Comparison of ENCODE assay signal across 8 cellular contexts in the genomic region with DNA sequence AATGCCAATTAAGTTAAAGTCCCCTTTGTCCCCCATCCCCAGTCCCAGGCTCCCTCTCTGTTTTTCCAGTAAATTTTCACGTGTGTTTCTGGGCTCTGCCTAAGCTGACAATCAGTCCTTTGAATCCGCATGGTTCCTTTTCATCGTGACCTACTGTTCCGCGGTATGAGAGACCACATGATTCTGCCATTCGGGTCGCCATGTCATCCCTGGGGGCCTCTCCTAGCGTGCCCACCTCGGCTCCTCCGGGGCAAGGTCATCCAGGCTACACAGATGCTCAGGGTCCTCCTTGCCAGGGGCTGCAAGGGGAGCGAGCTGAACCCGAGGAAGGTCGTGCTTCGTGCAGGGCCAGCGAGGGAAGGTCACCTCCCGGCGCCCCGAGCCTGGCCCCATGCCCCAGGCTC.
DNase-seq lines count a peak whose midpoint lies in the region; ATAC-seq and TF ChIP-seq lines count a peak whose summit lies in the region.

No MANE protein-coding gene starts in this region.

- H3K4me1 Mint-ChIP-seq in endothelial cell (ENCODE audit: unreplicated experiment): peaks cover 13% of the 10 kb centered on the region
- H3K4me1 Mint-ChIP-seq in natural killer cell: peaks cover 9 to 17% of the 10 kb centered on the region in 2 donors

- H3K9me3 Mint-ChIP-seq in endothelial cell (ENCODE audit: unreplicated experiment) (no peaks in the 10 kb centered on the region), natural killer cell (no peaks in the 10 kb centered on the region)

- H3K36me3 ChIP-seq in HEK293 (ENCODE audit: control insufficient read depth in 2 of 2, insufficient read depth in 1 of 2, low read length in 2 of 2) (no peaks in the 10 kb centered on the region), RWPE2 (ENCODE audit: low read depth) (no peaks in the 10 kb centered on the region)

- TF ChIP-seq CTCF in HEK293 (tag by site-specific recombination; IDR thresholded peaks at IDR 0.05): no peak
- no peak for TF ChIP-seq CTCF in RWPE2 (IDR thresholded peaks at IDR 0.05; ENCODE audit: poor library complexity, severe bottlenecking)
- TF ChIP-seq CTCF in endothelial cell (IDR thresholded peaks at IDR 0.05; ENCODE audit: unreplicated experiment): no peak
- TF ChIP-seq CTCF in natural killer cell (IDR thresholded peaks at IDR 0.05): no peak

- POLR2A ChIA-PET in HEK293 (lab: Yijun Ruan, JAX): interaction anchor here (0.7 to 1.6 kb wide), 5 partner anchors 9 to 353 kb away, joined by 3 to 4 read pairs (median 3); a partner anchor contains a TSS

- DNase-seq in NOMO-1 treated with DMSO at 0.1 percent for 48 hours (lab: John Stamatoyannopoulos, UW; ENCODE audit: unreplicated experiment): peak; percentile 38
- DNase-seq in NOMO-1 treated with dmso at 0.1 percent for 144 hours (lab: John Stamatoyannopoulos, UW; ENCODE audit: unreplicated experiment): no peak
- DNase-seq in RWPE2 (ENCODE audit: low spot score): no peak
- no peak for DNase-seq in endothelial cell (ENCODE audit: low spot score)
- no peak for DNase-seq in natural killer cell
- DNase-seq in NCI-H128 (lab: John Stamatoyannopoulos, UW; ENCODE audit: unreplicated experiment): no peak

- no peaks in the 10 kb centered on the region for H3K27me3 ChIP-seq in RWPE2 (ENCODE audit: insufficient read depth, poor library complexity, severe bottlenecking)

- H3K27me3 Mint-ChIP-seq in endothelial cell (ENCODE audit: unreplicated experiment) (peaks cover 10% of the 10 kb centered on the region), natural killer cell (ENCODE audit: low read depth in 2 of 2) (no peaks in the 10 kb centered on the region)

- H3K27ac ChIP-seq in HEK293 (ENCODE audit: extremely low read depth, low read depth, low read length) (peak overlapping the region; percentile 78; the same call in 1 of the 2 replicates), RWPE2 (ENCODE audit: poor library complexity, severe bottlenecking) (peak overlapping the region; percentile 65)

- H3K9me3 ChIP-seq in HEK293 (ENCODE audit: control insufficient read depth, insufficient read depth, low read depth, low read length): no peaks in the 10 kb centered on the region
- H3K9me3 ChIP-seq in RWPE2 (ENCODE audit: severe bottlenecking): no peaks in the 10 kb centered on the region

- H3K4me1 ChIP-seq in HEK293 (ENCODE audit: control insufficient read depth, insufficient read depth, low read length): no peaks in the 10 kb centered on the region
- H3K4me1 ChIP-seq in RWPE2 (ENCODE audit: insufficient read depth, poor library complexity, severe bottlenecking): no peaks in the 10 kb centered on the region

- H3K4me3 ChIP-seq in HEK293 (ENCODE audit: low read depth, low read length) (peak overlapping the region; percentile 93), RWPE2 (ENCODE audit: severe bottlenecking) (peak overlapping the region; percentile 83)

- CTCF ChIA-PET in HEK293 (lab: Yijun Ruan, JAX): interaction anchor here (1.0 kb wide), 1 partner anchor 294 kb away, joined by 3 read pairs; no protein-coding TSS in a partner anchor

- H3K27ac Mint-ChIP-seq in endothelial cell (ENCODE audit: unreplicated experiment) (peak overlapping the region; percentile 52), natural killer cell (peak overlapping the region; percentile 68 to 80)

- H3K36me3 Mint-ChIP-seq in endothelial cell (ENCODE audit: low read depth, unreplicated experiment): peaks cover 6% of the 10 kb centered on the region
- no peaks in the 10 kb centered on the region for H3K36me3 Mint-ChIP-seq in natural killer cell

- ATAC-seq in RWPE2 (ENCODE audit: low read depth) (peak; percentile 4; the same call in 2 of the 3 replicates), natural killer cell (peak; percentile 1 to 8 (median 3)), HG03439 (IDR thresholded peaks at IDR 0.05; ENCODE audit: unreplicated experiment) (no peak)

- H3K4me3 Mint-ChIP-seq in endothelial cell (ENCODE audit: unreplicated experiment) (peak overlapping the region; percentile 88), natural killer cell (peak overlapping the region; percentile 74)

- intact Hi-C loops in natural killer cell (cut with micrococcal nuclease): no loop called here

TF ChIP-seq in HEK293, 187 proteins besides CTCF, POLR2A, EP300 and RAD21 (continues in another document):
- TF ChIP-seq ZBTB48 (tag by site-specific recombination; IDR thresholded peaks at IDR 0.05) (0 out of 2 replicates have a peak, but pooled peaks have one; percentile 26), ZNF335 (tag by site-specific recombination; conservative IDR thresholded peaks at IDR 0.05) (peak; percentile 88), ZNF660 (tag by site-specific recombination; IDR thresholded peaks at IDR 0.05) (peak; percentile 18), ZBTB20 (tag by site-specific recombination; IDR thresholded peaks at IDR 0.05) (peak; percentile 35; the same call in 1 of the 2 replicates), ZIC2 (tag by site-specific recombination; IDR thresholded peaks at IDR 0.05) (peak; percentile 32), GLIS2 (tag by site-specific recombination; IDR thresholded peaks at IDR 0.05) (peak; percentile 94), YY2 (tag by site-specific recombination; IDR thresholded peaks at IDR 0.05) (no peak; the same call in 1 of the 2 replicates), YY1 (tag by site-specific recombination; IDR thresholded peaks at IDR 0.05) (peak; percentile 67; the same call in 1 of the 2 replicates)
- TF ChIP-seq, protein P1, sequence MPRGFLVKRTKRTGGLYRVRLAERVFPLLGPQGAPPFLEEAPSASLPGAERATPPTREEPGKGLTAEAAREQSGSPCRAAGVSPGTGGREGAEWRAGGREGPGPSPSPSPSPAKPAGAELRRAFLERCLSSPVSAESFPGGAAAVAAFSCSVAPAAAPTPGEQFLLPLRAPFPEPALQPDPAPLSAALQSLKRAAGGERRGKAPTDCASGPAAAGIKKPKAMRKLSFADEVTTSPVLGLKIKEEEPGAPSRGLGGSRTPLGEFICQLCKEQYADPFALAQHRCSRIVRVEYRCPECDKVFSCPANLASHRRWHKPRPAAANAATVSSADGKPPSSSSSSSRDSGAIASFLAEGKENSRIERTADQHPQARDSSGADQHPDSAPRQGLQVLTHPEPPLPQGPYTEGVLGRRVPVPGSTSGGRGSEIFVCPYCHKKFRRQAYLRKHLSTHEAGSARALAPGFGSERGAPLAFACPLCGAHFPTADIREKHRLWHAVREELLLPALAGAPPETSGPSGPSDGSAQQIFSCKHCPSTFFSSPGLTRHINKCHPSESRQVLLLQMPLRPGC (tag by site-specific recombination; IDR thresholded peaks at IDR 0.05): no peak
- TF ChIP-seq, protein P2, sequence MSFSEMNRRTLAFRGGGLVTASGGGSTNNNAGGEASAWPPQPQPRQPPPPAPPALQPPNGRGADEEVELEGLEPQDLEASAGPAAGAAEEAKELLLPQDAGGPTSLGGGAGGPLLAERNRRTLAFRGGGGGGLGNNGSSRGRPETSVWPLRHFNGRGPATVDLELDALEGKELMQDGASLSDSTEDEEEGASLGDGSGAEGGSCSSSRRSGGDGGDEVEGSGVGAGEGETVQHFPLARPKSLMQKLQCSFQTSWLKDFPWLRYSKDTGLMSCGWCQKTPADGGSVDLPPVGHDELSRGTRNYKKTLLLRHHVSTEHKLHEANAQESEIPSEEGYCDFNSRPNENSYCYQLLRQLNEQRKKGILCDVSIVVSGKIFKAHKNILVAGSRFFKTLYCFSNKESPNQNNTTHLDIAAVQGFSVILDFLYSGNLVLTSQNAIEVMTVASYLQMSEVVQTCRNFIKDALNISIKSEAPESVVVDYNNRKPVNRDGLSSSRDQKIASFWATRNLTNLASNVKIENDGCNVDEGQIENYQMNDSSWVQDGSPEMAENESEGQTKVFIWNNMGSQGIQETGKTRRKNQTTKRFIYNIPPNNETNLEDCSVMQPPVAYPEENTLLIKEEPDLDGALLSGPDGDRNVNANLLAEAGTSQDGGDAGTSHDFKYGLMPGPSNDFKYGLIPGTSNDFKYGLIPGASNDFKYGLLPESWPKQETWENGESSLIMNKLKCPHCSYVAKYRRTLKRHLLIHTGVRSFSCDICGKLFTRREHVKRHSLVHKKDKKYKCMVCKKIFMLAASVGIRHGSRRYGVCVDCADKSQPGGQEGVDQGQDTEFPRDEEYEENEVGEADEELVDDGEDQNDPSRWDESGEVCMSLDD (tag by site-specific recombination; IDR thresholded peaks at IDR 0.05): 0 out of 2 replicates have a peak, but pooled peaks have one; percentile 49
- TF ChIP-seq, protein P3, sequence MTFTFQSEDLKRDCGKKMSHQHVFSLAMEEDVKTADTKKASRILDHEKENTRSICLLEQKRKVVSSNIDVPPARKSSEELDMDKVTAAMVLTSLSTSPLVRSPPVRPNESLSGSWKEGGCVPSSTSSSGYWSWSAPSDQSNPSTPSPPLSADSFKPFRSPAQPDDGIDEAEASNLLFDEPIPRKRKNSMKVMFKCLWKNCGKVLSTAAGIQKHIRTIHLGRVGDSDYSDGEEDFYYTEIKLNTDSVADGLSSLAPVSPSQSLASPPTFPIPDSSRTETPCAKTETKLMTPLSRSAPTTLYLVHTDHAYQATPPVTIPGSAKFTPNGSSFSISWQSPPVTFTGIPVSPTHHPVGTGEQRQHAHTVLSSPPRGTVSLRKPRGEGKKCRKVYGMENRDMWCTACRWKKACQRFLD (tag by site-specific recombination; IDR thresholded peaks at IDR 0.05): no peak
